25 cellular contexts compared by ENCODE assay signal in the genomic region with DNA sequence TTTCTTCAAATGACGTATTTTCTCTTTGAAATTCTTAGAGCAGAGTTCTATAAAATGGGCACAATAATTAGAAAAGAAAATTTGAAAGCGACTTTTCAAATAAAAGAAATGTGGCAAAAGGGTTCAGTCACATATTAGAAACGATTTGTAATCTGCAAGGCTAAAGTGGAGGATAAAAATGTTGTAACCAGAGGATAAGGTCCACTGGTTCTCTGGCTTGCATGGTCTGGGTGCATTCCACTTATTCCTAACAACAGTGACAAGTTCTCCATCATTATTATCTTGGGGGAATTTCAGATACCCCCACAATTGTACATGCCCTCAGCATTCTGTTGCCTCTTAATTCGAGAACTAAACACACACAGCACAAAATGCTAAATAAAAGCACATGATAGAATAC.
"Had no signal": no experiment of that assay in that cellular context is flagged by ENCODE, and none has a peak within 500 bp of the region (broad histone marks: within the 10 kb centered on the region; RNA-seq: fewer than 3 reads in every experiment).

No MANE protein-coding gene starts in this region.

- ATAC-seq: foreskin keratinocyte; gastroesophageal sphincter; heart right ventricle; left colon; left ventricle myocardium superior; psoas muscle; right cardiac atrium; stimulated activated memory B cell treated with anti-CD40 and anti-IgM and Interleukin-4, amounts not matched to agents 10 μg/mL and 1 μg/mL and 100 μg/mL, for 72 hours; stimulated activated naive CD8-positive, alpha-beta T cell treated with anti-CD3 and anti-CD28 coated beads, Interleukin-15, Interleukin-2, amounts not matched to agents 100 U/mL and 50 U/mL, for 24 hours had no signal

- H3K9me3 Mint-ChIP-seq: memory B cell; nephron progenitor cell; stimulated activated memory B cell treated with anti-CD40 and anti-IgM and Interleukin-4, amounts not matched to agents 10 μg/mL and 1 μg/mL and 100 μg/mL, for 72 hours; type B pancreatic cell had no signal

- H3K4me1 Mint-ChIP-seq: memory B cell; stimulated activated memory B cell treated with anti-CD40 and anti-IgM and Interleukin-4, amounts not matched to agents 10 μg/mL and 1 μg/mL and 100 μg/mL, for 72 hours had no signal

- DNase-seq: dorsolateral prefrontal cortex; effector CD8-positive, alpha-beta T cell; foreskin keratinocyte; heart right ventricle; hippocampal formation; islet precursor cell; kidney glomerular epithelial cell; left colon; left ventricle myocardium superior; nephron progenitor cell; occipital lobe; ovary; posterior cingulate gyrus; psoas muscle; right cardiac atrium; spleen; stimulated activated CD4-positive, alpha-beta T cell treated with anti-CD3 and anti-CD28 coated beads, Interleukin-4, amount 100 ng/mL, for 4 hours; stimulated activated naive CD8-positive, alpha-beta T cell treated with anti-CD3 and anti-CD28 coated beads, Interleukin-15, Interleukin-2, amounts not matched to agents 100 U/mL and 50 U/mL, for 24 hours; substantia nigra; testis; tibial artery had no signal

- H3K36me3 Mint-ChIP-seq: stimulated activated memory B cell treated with anti-CD40 and anti-IgM and Interleukin-4, amounts not matched to agents 10 μg/mL and 1 μg/mL and 100 μg/mL, for 72 hours had no signal

- H3K4me3 Mint-ChIP-seq: memory B cell; nephron progenitor cell; stimulated activated memory B cell treated with anti-CD40 and anti-IgM and Interleukin-4, amounts not matched to agents 10 μg/mL and 1 μg/mL and 100 μg/mL, for 72 hours; type B pancreatic cell had no signal

- H3K27me3 Mint-ChIP-seq: type B pancreatic cell had no signal

- H3K27ac Mint-ChIP-seq: memory B cell; stimulated activated memory B cell treated with anti-CD40 and anti-IgM and Interleukin-4, amounts not matched to agents 10 μg/mL and 1 μg/mL and 100 μg/mL, for 72 hours; type B pancreatic cell had no signal
